10 cellular contexts compared by ENCODE assay signal in the genomic region with DNA sequence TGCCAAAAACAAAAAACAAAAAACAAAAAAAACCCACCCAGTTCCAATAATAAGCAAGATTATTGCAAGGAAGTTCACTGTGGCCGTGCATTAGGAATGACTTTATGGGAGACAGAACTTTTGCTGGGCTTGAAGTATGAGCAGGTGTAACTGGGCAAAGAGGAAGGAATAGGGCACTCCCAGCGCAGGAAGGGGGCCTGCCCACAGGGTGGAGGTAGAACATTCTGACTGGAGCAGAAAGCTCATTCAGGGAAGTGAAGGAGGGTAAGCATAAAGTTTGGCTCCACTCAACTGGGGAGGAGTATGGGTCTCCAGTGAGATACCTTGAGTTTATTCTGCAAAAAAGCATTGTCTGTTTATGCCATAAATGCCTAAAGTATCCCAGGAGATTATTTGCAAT. TPM values are rescaled to one million over a fixed set of nuclear protein-coding genes. Genes with fewer than 3 reads are reported as not detected.
DNase-seq lines count a peak whose midpoint lies in the region; ATAC-seq and TF ChIP-seq lines count a peak whose summit lies in the region.
"Had no signal": no experiment of that assay in that cellular context is flagged by ENCODE, and none has a peak within 500 bp of the region (broad histone marks: within the 10 kb centered on the region; RNA-seq: fewer than 3 reads in every experiment).

No MANE protein-coding gene starts in this region.

- H3K27me3 ChIP-seq in gastrocnemius medialis, result no peaks in the 10 kb centered on the region

- DNase-seq in NCI-H82 (lab: John Stamatoyannopoulos, UW) (peak; percentile 49), NCI-H82 treated with DMSO at 0.1 percent for 48 hours (lab: John Stamatoyannopoulos, UW; ENCODE audit: unreplicated experiment) (no peak), NCI-H2107 (lab: John Stamatoyannopoulos, UW) (peak; percentile 35), chondrocyte (ENCODE audit: low spot score) (no peak), gastrocnemius medialis (peak in 1 of 2 donors; percentile 23), caudate nucleus (lab: John Stamatoyannopoulos, UW) (no peak), GM10266 (ENCODE audit: extremely low spot score) (no peak)
- DNase-seq: stimulated activated CD4-positive, alpha-beta T cell treated with anti-CD3 and anti-CD28 coated beads, Interleukin-2, amount 100 ng/mL, for 48 hours had no signal

- H3K36me3 Mint-ChIP-seq in chondrocyte (ENCODE audit: low read depth), result no peaks in the 10 kb centered on the region

- peaks cover 28% of the 10 kb centered on the region for H3K27me3 Mint-ChIP-seq in chondrocyte (ENCODE audit: low read depth)

- ATAC-seq in gastrocnemius medialis, result peak; percentile 48 to 60
- ATAC-seq in HG02981 (IDR thresholded peaks at IDR 0.05; ENCODE audit: unreplicated experiment), result no peak
- ATAC-seq: activated T-helper 17 cell treated with anti-CD3 and anti-CD28 coated beads, Interleukin-2, amount 50 U/mL, for 72 hours had no signal

- no peak overlapping the region for H3K27ac Mint-ChIP-seq in chondrocyte (ENCODE audit: unreplicated experiment)
- H3K27ac Mint-ChIP-seq: activated T-helper 17 cell treated with anti-CD3 and anti-CD28 coated beads, Interleukin-2, amount 50 U/mL, for 72 hours had no signal

- intact Hi-C loops in gastrocnemius medialis (cut with DNase I; ENCODE audit: low total_unique reads), result loop anchor here (1.0 to 2.0 kb wide), 2 partner anchors 43 to 157 kb away; no protein-coding TSS in a partner anchor

- no peak for TF ChIP-seq POLR2A in gastrocnemius medialis (IDR thresholded peaks at IDR 0.05)

- H3K4me3 Mint-ChIP-seq in chondrocyte (ENCODE audit: unreplicated experiment), result no peak overlapping the region
- H3K4me3 Mint-ChIP-seq: activated T-helper 17 cell treated with anti-CD3 and anti-CD28 coated beads, Interleukin-2, amount 50 U/mL, for 72 hours had no signal

- H3K36me3 ChIP-seq in gastrocnemius medialis, result no peaks in the 10 kb centered on the region

- H3K27ac ChIP-seq in gastrocnemius medialis, result no peak overlapping the region
- H3K27ac ChIP-seq in caudate nucleus (ENCODE audit: low read depth, low read length), result no peak overlapping the region

- H3K9me3 ChIP-seq in gastrocnemius medialis, result no peaks in the 10 kb centered on the region

- H3K4me1 ChIP-seq in gastrocnemius medialis, result peaks cover 10 to 20% of the 10 kb centered on the region in 2 donors

- H3K4me1 Mint-ChIP-seq in chondrocyte (ENCODE audit: low read depth), result no peaks in the 10 kb centered on the region
- H3K4me1 Mint-ChIP-seq: activated T-helper 17 cell treated with anti-CD3 and anti-CD28 coated beads, Interleukin-2, amount 50 U/mL, for 72 hours had no signal

- H3K9me3 Mint-ChIP-seq in chondrocyte (ENCODE audit: low read depth), result peaks cover 13% of the 10 kb centered on the region
- H3K9me3 Mint-ChIP-seq: activated T-helper 17 cell treated with anti-CD3 and anti-CD28 coated beads, Interleukin-2, amount 50 U/mL, for 72 hours had no signal

- in situ Hi-C loops in gastrocnemius medialis (cut with MboI; ENCODE audit: low sequenced_read_pairs in 4 of 4), result loop anchor here in 1 of 4 donors (25.0 kb wide), 1 partner anchor 148 kb away; no protein-coding TSS in a partner anchor

- no peak overlapping the region for H3K4me3 ChIP-seq in gastrocnemius medialis

- TF ChIP-seq CTCF in chondrocyte (IDR thresholded peaks at IDR 0.05) (peak; percentile 46), gastrocnemius medialis (IDR thresholded peaks at IDR 0.05 in 4 of 5, conservative IDR thresholded peaks at IDR 0.05 in 1 of 5) (peak in 4 of 5 experiments; percentile 31 to 39 (median 34)), GM10266 (IDR thresholded peaks at IDR 0.05; ENCODE audit: control insufficient read depth, insufficient read depth, low read depth, missing control alignments) (no peak)

RNA-seq across cellular contexts. Expression of gene WIPF3, which starts 42.1 kb away (rescaled TPM):
- 0.10 to 0.65 TPM (median 0.51 TPM) in 3 replicates for total RNA-seq in chondrocyte
- total RNA-seq in gastrocnemius medialis, result 1 to 10 TPM; 4.2 to 9.9 (median 8.3) TPM
- total RNA-seq: activated T-helper 17 cell treated with anti-CD3 and anti-CD28 coated beads, Interleukin-2, amount 50 U/mL, for 72 hours had no signal

Comparison
In these comparisons a context has a peak if more than half of its experiments do, and no peak if none do; other contexts are left out.
1. DNase-seq: peak in NCI-H82 (single experiment) and NCI-H2107 (single experiment); none in NCI-H82 treated with DMSO at 0.1 percent for 48 hours (single experiment), chondrocyte (single experiment), caudate nucleus (0 of 61) and GM10266 (single experiment).